ENCODE assay signal across 16 cellular contexts in genomic region chr1:193806079-193807048, GRCh38.
DNase-seq lines count a peak whose midpoint lies in the region; ATAC-seq and TF ChIP-seq lines count a peak whose summit lies in the region.
"Had no signal": no experiment of that assay in that cellular context is flagged by ENCODE, and none has a peak within 500 bp of the region (broad histone marks: within the 10 kb centered on the region; RNA-seq: fewer than 3 reads in every experiment).

No MANE protein-coding gene starts in this region.

- no peak overlapping the region for H3K4me3 Mint-ChIP-seq in activated naive CD8-positive, alpha-beta T cell treated with anti-CD3 and anti-CD28 coated beads, Interleukin-2, amount 50 U/mL, for 24 hours
- no peak overlapping the region for H3K4me3 Mint-ChIP-seq in activated naive CD8-positive, alpha-beta T cell treated with anti-CD3 and anti-CD28 coated beads for 36 hours
- H3K4me3 Mint-ChIP-seq in stimulated activated naive CD8-positive, alpha-beta T cell treated with anti-CD3 and anti-CD28 coated beads, Interleukin-15, amount 100 ng/mL, for 72 hours: peak overlapping the region in 1 of 2 donors; percentile 21
- H3K4me3 Mint-ChIP-seq in mesothelial cell of epicardium: no peak overlapping the region
- H3K4me3 Mint-ChIP-seq: CD4-positive, alpha-beta memory T cell; naive thymus-derived CD4-positive, alpha-beta T cell had no signal

- H3K23ac ChIP-seq in trophoblast cell (ENCODE audit: low read length): no peak overlapping the region

- H3K18ac ChIP-seq in trophoblast cell (ENCODE audit: low read length): no peak overlapping the region

- no peaks in the 10 kb centered on the region for H3K9me2 ChIP-seq in Karpas-422 (replicated peaks; ENCODE audit: insufficient read depth, low read length)

- peaks cover 15% of the 10 kb centered on the region for H3K4me1 Mint-ChIP-seq in activated naive CD8-positive, alpha-beta T cell treated with anti-CD3 and anti-CD28 coated beads, Interleukin-2, amount 50 U/mL, for 24 hours
- H3K4me1 Mint-ChIP-seq in activated naive CD8-positive, alpha-beta T cell treated with anti-CD3 and anti-CD28 coated beads for 36 hours: peaks cover 10% of the 10 kb centered on the region
- H3K4me1 Mint-ChIP-seq in stimulated activated naive CD8-positive, alpha-beta T cell treated with anti-CD3 and anti-CD28 coated beads, Interleukin-15, amount 100 ng/mL, for 72 hours: peaks cover 10% of the 10 kb centered on the region
- H3K4me1 Mint-ChIP-seq in mesothelial cell of epicardium: no peaks in the 10 kb centered on the region
- H3K4me1 Mint-ChIP-seq: CD4-positive, alpha-beta memory T cell had no signal

- no peaks in the 10 kb centered on the region for H3K36me3 ChIP-seq in Karpas-422 (ENCODE audit: insufficient read depth, low read length)
- no peaks in the 10 kb centered on the region for H3K36me3 ChIP-seq in trophoblast cell (ENCODE audit: control insufficient read depth in 1 of 2, insufficient read depth in 2 of 2, low read length in 2 of 2)

- H2BK5ac ChIP-seq in trophoblast cell (ENCODE audit: low read depth, low read length, poor library complexity): no peak overlapping the region

- no peak overlapping the region for H2AK5ac ChIP-seq in trophoblast cell (ENCODE audit: low read length)

- no peak overlapping the region for H3K27ac ChIP-seq in Karpas-422 (ENCODE audit: low read length)
- H3K27ac ChIP-seq in trophoblast cell (ENCODE audit: low read depth, low read length): no peak overlapping the region

- peaks cover 6% of the 10 kb centered on the region for H3K9me3 Mint-ChIP-seq in activated naive CD8-positive, alpha-beta T cell treated with anti-CD3 and anti-CD28 coated beads, Interleukin-2, amount 50 U/mL, for 24 hours
- H3K9me3 Mint-ChIP-seq in activated naive CD8-positive, alpha-beta T cell treated with anti-CD3 and anti-CD28 coated beads for 36 hours: peaks cover 9% of the 10 kb centered on the region
- H3K9me3 Mint-ChIP-seq in stimulated activated naive CD8-positive, alpha-beta T cell treated with anti-CD3 and anti-CD28 coated beads, Interleukin-15, amount 100 ng/mL, for 72 hours: peaks cover 0 to 13% of the 10 kb centered on the region in 2 donors
- H3K9me3 Mint-ChIP-seq in mesothelial cell of epicardium: peaks cover 16% of the 10 kb centered on the region

- H3K4me1 ChIP-seq in Karpas-422 (ENCODE audit: low read length) (no peaks in the 10 kb centered on the region), trophoblast cell (ENCODE audit: control insufficient read depth in 1 of 2, insufficient read depth in 2 of 2, low read length in 2 of 2) (no peaks in the 10 kb centered on the region)

- ATAC-seq in activated naive CD8-positive, alpha-beta T cell treated with anti-CD3 and anti-CD28 coated beads, Interleukin-2, amount 50 U/mL, for 24 hours: peak; percentile 85
- peak; percentile 74 for ATAC-seq in GM21528 (IDR thresholded peaks at IDR 0.05; ENCODE audit: low FRiP score, unreplicated experiment)
- peak; percentile 75 for ATAC-seq in HG03196 (IDR thresholded peaks at IDR 0.05; ENCODE audit: unreplicated experiment)
- peak; percentile 88 for ATAC-seq in stimulated activated naive CD8-positive, alpha-beta T cell treated with anti-CD3 and anti-CD28 coated beads, Interleukin-15, amount 100 ng/mL, for 72 hours
- ATAC-seq: naive thymus-derived CD4-positive, alpha-beta T cell; Right ventricle myocardium inferior had no signal

- no peak overlapping the region for H3K14ac ChIP-seq in trophoblast cell (ENCODE audit: low read length)

- H3K9ac ChIP-seq in Karpas-422 (ENCODE audit: low read length) (no peak overlapping the region), trophoblast cell (ENCODE audit: low read length) (no peak overlapping the region)

- H2BK12ac ChIP-seq in trophoblast cell (ENCODE audit: low read length): no peak overlapping the region

- H3K27me3 ChIP-seq in Karpas-422 (ENCODE audit: low read length): no peaks in the 10 kb centered on the region
- no peaks in the 10 kb centered on the region for H3K27me3 ChIP-seq in trophoblast cell (ENCODE audit: insufficient read depth, low read length)

- H3K9me3 ChIP-seq in Karpas-422 (ENCODE audit: low read length): no peaks in the 10 kb centered on the region
- H3K9me3 ChIP-seq in trophoblast cell (ENCODE audit: insufficient read depth, low read depth, low read length): no peaks in the 10 kb centered on the region

- H3K4me3 ChIP-seq in Karpas-422 (ENCODE audit: low read length): no peak overlapping the region
- no peak overlapping the region for H3K4me3 ChIP-seq in trophoblast cell (ENCODE audit: low read depth, low read length)

- H3K79me2 ChIP-seq in Karpas-422 (ENCODE audit: low read length) (no peaks in the 10 kb centered on the region), trophoblast cell (ENCODE audit: control insufficient read depth, insufficient read depth, low read length, poor library complexity) (no peaks in the 10 kb centered on the region)

- no peak for TF ChIP-seq CTCF in mesothelial cell of epicardium (IDR thresholded peaks at IDR 0.05; ENCODE audit: unreplicated experiment)

- H3K4ac ChIP-seq in trophoblast cell (ENCODE audit: low read depth, low read length): no peak overlapping the region

- no peak overlapping the region for H2BK120ac ChIP-seq in trophoblast cell (ENCODE audit: insufficient read depth, low read length, poor library complexity)

- no peaks in the 10 kb centered on the region for H3K27me3 Mint-ChIP-seq in activated naive CD8-positive, alpha-beta T cell treated with anti-CD3 and anti-CD28 coated beads, Interleukin-2, amount 50 U/mL, for 24 hours
- H3K27me3 Mint-ChIP-seq in activated naive CD8-positive, alpha-beta T cell treated with anti-CD3 and anti-CD28 coated beads for 36 hours: no peaks in the 10 kb centered on the region
- H3K27me3 Mint-ChIP-seq in stimulated activated naive CD8-positive, alpha-beta T cell treated with anti-CD3 and anti-CD28 coated beads, Interleukin-15, amount 100 ng/mL, for 72 hours: no peaks in the 10 kb centered on the region
- no peaks in the 10 kb centered on the region for H3K27me3 Mint-ChIP-seq in mesothelial cell of epicardium (ENCODE audit: low read depth)
- H3K27me3 Mint-ChIP-seq: CD4-positive, alpha-beta memory T cell; naive thymus-derived CD4-positive, alpha-beta T cell had no signal

- H3K36me3 Mint-ChIP-seq in activated naive CD8-positive, alpha-beta T cell treated with anti-CD3 and anti-CD28 coated beads, Interleukin-2, amount 50 U/mL, for 24 hours (ENCODE audit: low read depth): no peaks in the 10 kb centered on the region
- peaks cover 2% of the 10 kb centered on the region for H3K36me3 Mint-ChIP-seq in activated naive CD8-positive, alpha-beta T cell treated with anti-CD3 and anti-CD28 coated beads for 36 hours
- no peaks in the 10 kb centered on the region for H3K36me3 Mint-ChIP-seq in mesothelial cell of epicardium

- no peak overlapping the region for H4K91ac ChIP-seq in trophoblast cell (ENCODE audit: low read depth, low read length)

- no peak overlapping the region for H3K4me2 ChIP-seq in Karpas-422 (ENCODE audit: low read depth, low read length, poor library complexity, severe bottlenecking)
- H3K4me2 ChIP-seq in trophoblast cell (ENCODE audit: low read length): no peak overlapping the region

- no peak overlapping the region for H4K12ac ChIP-seq in trophoblast cell (ENCODE audit: low read depth, low read length)

- H3K27ac Mint-ChIP-seq in activated naive CD8-positive, alpha-beta T cell treated with anti-CD3 and anti-CD28 coated beads, Interleukin-2, amount 50 U/mL, for 24 hours: no peak overlapping the region
- H3K27ac Mint-ChIP-seq in activated naive CD8-positive, alpha-beta T cell treated with anti-CD3 and anti-CD28 coated beads for 36 hours: no peak overlapping the region
- H3K27ac Mint-ChIP-seq in stimulated activated naive CD8-positive, alpha-beta T cell treated with anti-CD3 and anti-CD28 coated beads, Interleukin-15, amount 100 ng/mL, for 72 hours: no peak overlapping the region
- H3K27ac Mint-ChIP-seq in mesothelial cell of epicardium: no peak overlapping the region

- no peaks in the 10 kb centered on the region for H3K79me1 ChIP-seq in trophoblast cell (ENCODE audit: low read length)

- H4K8ac ChIP-seq in trophoblast cell (ENCODE audit: low read depth, low read length): no peak overlapping the region

- H4K20me1 ChIP-seq in Karpas-422 (ENCODE audit: insufficient read depth, low read depth, low read length): no peaks in the 10 kb centered on the region

- no peak for DNase-seq in activated naive CD8-positive, alpha-beta T cell treated with anti-CD3 and anti-CD28 coated beads, Interleukin-2, amount 50 U/mL, for 24 hours
- no peak for DNase-seq in activated naive CD8-positive, alpha-beta T cell treated with anti-CD3 and anti-CD28 coated beads for 36 hours
- DNase-seq in stimulated activated naive CD8-positive, alpha-beta T cell treated with anti-CD3 and anti-CD28 coated beads, Interleukin-15, amount 100 ng/mL, for 72 hours: no peak
- no peak for DNase-seq in Karpas-422
- no peak for DNase-seq in trophoblast cell
- DNase-seq in mesothelial cell of epicardium (ENCODE audit: low spot score in 2 of 2, unreplicated experiment in 2 of 2): no peak
- DNase-seq: activated gamma-delta T cell; aorta; CD4-positive, alpha-beta memory T cell; islet precursor cell; naive thymus-derived CD4-positive, alpha-beta T cell; NCI-H226; stimulated activated CD4-positive, alpha-beta T cell treated with anti-CD3 and anti-CD28 coated beads, Interleukin-2, amount 100 ng/mL, for 48 hours had no signal

- no peak overlapping the region for H2AFZ ChIP-seq in Karpas-422 (ENCODE audit: low read length)
- no peak overlapping the region for H2AFZ ChIP-seq in trophoblast cell (ENCODE audit: insufficient read depth, low read length, poor library complexity)

- WGBS in trophoblast cell (ENCODE audit: extremely low coverage, insufficient coverage, insufficient read length): no CpG with 5 or more reads among the region's 3 CpGs
